In genomic region chr2:188050716-188051115, GRCh38 we compare ENCODE assay signal across 26 cellular contexts.
DNase-seq lines count a peak whose midpoint lies in the region; ATAC-seq and TF ChIP-seq lines count a peak whose summit lies in the region.
"Had no signal": no experiment of that assay in that cellular context is flagged by ENCODE, and none has a peak within 500 bp of the region (broad histone marks: within the 10 kb centered on the region; RNA-seq: fewer than 3 reads in every experiment).

No MANE protein-coding gene starts in this region.

- H3K4me1 ChIP-seq in vagina, result no peaks in the 10 kb centered on the region
- H3K4me1 ChIP-seq: esophagus muscularis mucosa, heart left ventricle, sigmoid colon had no signal

- H3K36me3 ChIP-seq in vagina, result no peaks in the 10 kb centered on the region
- H3K36me3 ChIP-seq: cardiac muscle cell, esophagus muscularis mucosa, heart left ventricle, sigmoid colon had no signal

- no peak overlapping the region for H3K4me3 Mint-ChIP-seq in nephron
- H3K4me3 Mint-ChIP-seq: activated naive CD8-positive, alpha-beta T cell treated with anti-CD3 and anti-CD28 coated beads for 36 hours; activated T-cell treated with anti-CD3 and anti-CD28 coated beads, Interleukin-2, amount 50 U/mL, for 72 hours; CD8-positive, alpha-beta memory T cell had no signal

- no peaks in the 10 kb centered on the region for H3K9me3 Mint-ChIP-seq in nephron
- H3K9me3 Mint-ChIP-seq: activated naive CD8-positive, alpha-beta T cell treated with anti-CD3 and anti-CD28 coated beads for 36 hours; activated T-cell treated with anti-CD3 and anti-CD28 coated beads, Interleukin-2, amount 50 U/mL, for 72 hours had no signal

- H3K27ac ChIP-seq in vagina, result no peak overlapping the region
- H3K27ac ChIP-seq: cardiac muscle cell, esophagus muscularis mucosa, heart left ventricle, sigmoid colon had no signal

- TF ChIP-seq CTCF in epithelial cell of proximal tubule (conservative IDR thresholded peaks at IDR 0.05; ENCODE audit: low read depth, low read length) (no peak), nephron (IDR thresholded peaks at IDR 0.05; ENCODE audit: unreplicated experiment in 3 of 3) (no peak), vagina (IDR thresholded peaks at IDR 0.05) (no peak)

- DNase-seq in Daoy (ENCODE audit: low read depth) (peak; percentile 11), NCI-H226 (peak; percentile 9), epithelial cell of proximal tubule (ENCODE audit: low read depth) (peak; percentile 96), NCI-H146 treated with DMSO at 0.1 percent for 48 hours (lab: John Stamatoyannopoulos, UW; ENCODE audit: unreplicated experiment) (no peak), NCI-H1417 treated with DMSO at 0.1 percent for 48 hours (lab: John Stamatoyannopoulos, UW) (no peak), vagina (ENCODE audit: extremely low spot score in 2 of 2) (no peak)
- DNase-seq: activated CD8-positive, alpha-beta memory T cell treated with anti-CD3 and anti-CD28 coated beads for 24 hours; activated naive CD8-positive, alpha-beta T cell treated with anti-CD3 and anti-CD28 coated beads for 36 hours; activated T-cell treated with anti-CD3 and anti-CD28 coated beads, Interleukin-2, amount 50 U/mL, for 72 hours; CD8-positive, alpha-beta memory T cell; heart left ventricle; islet precursor cell; KG1; NCI-H1092 treated with DMSO at 0.1 percent for 48 hours; NCI-H2171; NCI-H774; nucleus accumbens; PC-3; sigmoid colon; stimulated activated CD4-positive, alpha-beta T cell treated with anti-CD3 and anti-CD28 coated beads, Interleukin-1b, Interleukin-23, amount 100 ng/mL, for 48 hours; stimulated activated naive CD8-positive, alpha-beta T cell treated with anti-CD3 and anti-CD28 coated beads, Interleukin-15, Interleukin-2, amounts not matched to agents 100 U/mL and 50 U/mL, for 24 hours; trophoblast cell had no signal

- peaks cover 20% of the 10 kb centered on the region for H3K4me1 Mint-ChIP-seq in nephron
- H3K4me1 Mint-ChIP-seq: activated naive CD8-positive, alpha-beta T cell treated with anti-CD3 and anti-CD28 coated beads for 36 hours; CD8-positive, alpha-beta memory T cell had no signal

- H3K27me3 Mint-ChIP-seq in nephron (ENCODE audit: low read depth), result no peaks in the 10 kb centered on the region
- H3K27me3 Mint-ChIP-seq: activated naive CD8-positive, alpha-beta T cell treated with anti-CD3 and anti-CD28 coated beads for 36 hours; CD8-positive, alpha-beta memory T cell had no signal

- TF ChIP-seq POLR2A in vagina (IDR thresholded peaks at IDR 0.05), result no peak

- H3K4me3 ChIP-seq in epithelial cell of proximal tubule (ENCODE audit: low read depth, low read length), result no peak overlapping the region
- H3K4me3 ChIP-seq in vagina, result no peak overlapping the region
- H3K4me3 ChIP-seq: cardiac muscle cell, esophagus muscularis mucosa, heart left ventricle, sigmoid colon had no signal

- H3K36me3 Mint-ChIP-seq in nephron (ENCODE audit: low read depth), result no peaks in the 10 kb centered on the region
- H3K36me3 Mint-ChIP-seq: activated naive CD8-positive, alpha-beta T cell treated with anti-CD3 and anti-CD28 coated beads for 36 hours; CD8-positive, alpha-beta memory T cell had no signal

- no peaks in the 10 kb centered on the region for H3K9me3 ChIP-seq in vagina
- H3K9me3 ChIP-seq: esophagus muscularis mucosa, heart left ventricle, sigmoid colon had no signal

- H3K27ac Mint-ChIP-seq in nephron, result peak overlapping the region; percentile 57 to 88 (median 64)
- H3K27ac Mint-ChIP-seq: activated naive CD8-positive, alpha-beta T cell treated with anti-CD3 and anti-CD28 coated beads for 36 hours; activated T-cell treated with anti-CD3 and anti-CD28 coated beads, Interleukin-2, amount 50 U/mL, for 72 hours; CD8-positive, alpha-beta memory T cell had no signal

- no peaks in the 10 kb centered on the region for H3K27me3 ChIP-seq in vagina
- H3K27me3 ChIP-seq: cardiac muscle cell, esophagus muscularis mucosa, heart left ventricle, sigmoid colon had no signal

- ATAC-seq in GM21381 (IDR thresholded peaks at IDR 0.05; ENCODE audit: unreplicated experiment), result no peak
- ATAC-seq: activated T-cell treated with anti-CD3 and anti-CD28 coated beads, Interleukin-2, amount 50 U/mL, for 72 hours; heart left ventricle; PC-3; stimulated activated naive CD8-positive, alpha-beta T cell treated with anti-CD3 and anti-CD28 coated beads, Interleukin-15, Interleukin-2, amounts not matched to agents 100 U/mL and 50 U/mL, for 24 hours had no signal

- intact Hi-C loops in vagina (cut with DNase I), result no loop called here

Comparison
In these comparisons a context has a peak if more than half of its experiments do, and no peak if none do; other contexts are left out.
1. DNase-seq: peak in Daoy (single experiment), NCI-H226 (single experiment) and epithelial cell of proximal tubule (single experiment); none in NCI-H146 treated with DMSO at 0.1 percent for 48 hours (single experiment), NCI-H1417 treated with DMSO at 0.1 percent for 48 hours (single experiment) and vagina (0 of 2).